12 cellular contexts compared by ENCODE assay signal in the genomic region with DNA sequence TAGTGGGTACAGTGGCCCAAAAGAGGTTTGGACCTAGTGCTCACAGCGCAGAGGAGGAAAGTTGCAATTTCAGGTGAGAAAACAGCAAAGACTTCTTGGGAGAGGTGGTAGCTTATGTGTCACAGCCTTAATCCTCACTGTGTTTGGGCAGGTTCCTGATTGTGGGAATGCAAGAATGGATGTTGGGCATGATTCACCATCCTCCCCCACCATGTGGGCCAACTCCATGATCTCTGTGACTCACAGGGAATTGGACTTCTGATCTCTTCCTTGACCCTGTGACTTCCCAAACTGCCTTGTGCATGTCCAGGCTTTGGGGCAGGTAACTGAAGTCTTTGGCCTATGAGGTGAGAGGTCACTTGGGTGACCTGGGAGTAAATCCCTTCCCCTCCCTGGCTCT. TPM values are rescaled to one million over a fixed set of nuclear protein-coding genes. Genes with fewer than 3 reads are reported as not detected.
A peak's percentile ranks its signal among the peaks of the same experiment; 100 is the strongest.
DNase-seq lines count a peak whose midpoint lies in the region; ATAC-seq and TF ChIP-seq lines count a peak whose summit lies in the region.
"Had no signal": no experiment of that assay in that cellular context is flagged by ENCODE, and none has a peak within 500 bp of the region (broad histone marks: within the 10 kb centered on the region; RNA-seq: fewer than 3 reads in every experiment).

No MANE protein-coding gene starts in this region.

- peaks cover 3% of the 10 kb centered on the region for H3K9me3 Mint-ChIP-seq in activated B cell treated with CpG ODN at 0.5 μM for 24 hours

- H3K27ac ChIP-seq in HEK293 (ENCODE audit: extremely low read depth, low read depth, low read length), result no peak overlapping the region
- no peak overlapping the region for H3K27ac ChIP-seq in esophagus squamous epithelium
- H3K27ac ChIP-seq in left lung, result no peak overlapping the region
- H3K27ac ChIP-seq: adrenal gland, lower lobe of right lung had no signal

- no peaks in the 10 kb centered on the region for H3K36me3 ChIP-seq in HEK293 (ENCODE audit: control insufficient read depth in 2 of 2, insufficient read depth in 1 of 2, low read length in 2 of 2)
- no peaks in the 10 kb centered on the region for H3K36me3 ChIP-seq in esophagus squamous epithelium
- no peaks in the 10 kb centered on the region for H3K36me3 ChIP-seq in left lung
- H3K36me3 ChIP-seq: adrenal gland, lower lobe of right lung had no signal

- no peak overlapping the region for H3K4me3 ChIP-seq in HEK293 (ENCODE audit: low read depth, low read length)
- no peak overlapping the region for H3K4me3 ChIP-seq in esophagus squamous epithelium
- H3K4me3 ChIP-seq in left lung, result no peak overlapping the region
- H3K4me3 ChIP-seq: adrenal gland had no signal

- peaks cover 34% of the 10 kb centered on the region for H3K4me1 Mint-ChIP-seq in activated B cell treated with CpG ODN at 0.5 μM for 24 hours

- TF ChIP-seq CTCF in HEK293 (tag by site-specific recombination; IDR thresholded peaks at IDR 0.05) (no peak), activated B cell treated with CpG ODN at 0.5 μM for 24 hours (IDR thresholded peaks at IDR 0.05) (no peak), esophagus squamous epithelium (IDR thresholded peaks at IDR 0.05) (no peak), left lung (IDR thresholded peaks at IDR 0.05) (no peak)

- TF ChIP-seq POLR2A in esophagus squamous epithelium (IDR thresholded peaks at IDR 0.05), result no peak

- DNase-seq in AG20443 (ENCODE audit: low spot score), result peak; percentile 73
- no peak for DNase-seq in activated B cell treated with CpG ODN at 0.5 μM for 24 hours
- peak; percentile 58 for DNase-seq in kidney glomerular epithelial cell (lab: John Stamatoyannopoulos, UW)
- no peak for DNase-seq in esophagus squamous epithelium (lab: John Stamatoyannopoulos, UW)
- DNase-seq in NCI-H2227 treated with DMSO at 0.1 percent for 48 hours (lab: John Stamatoyannopoulos, UW), result no peak
- no peak for DNase-seq in activated CD4-positive, alpha-beta T cell treated with anti-CD3 and anti-CD28 coated beads, Interleukin-2, amount 50 U/mL, for 4 hours
- no peak for DNase-seq in left lung
- DNase-seq: lower lobe of right lung, NCI-H526, retina had no signal

- POLR2A ChIA-PET in HEK293 (lab: Yijun Ruan, JAX) (no interaction called here), activated B cell treated with CpG ODN at 0.5 μM for 24 hours (lab: Charles Lee) (interaction anchor here (6.4 kb wide), 1 partner anchor 18 kb away, joined by 64 read pairs; no protein-coding TSS in a partner anchor)

- H3K4me3 Mint-ChIP-seq in activated B cell treated with CpG ODN at 0.5 μM for 24 hours, result peak overlapping the region; percentile 99

- peaks cover 15% of the 10 kb centered on the region for H3K36me3 Mint-ChIP-seq in activated B cell treated with CpG ODN at 0.5 μM for 24 hours (ENCODE audit: low read depth)

- H3K4me1 ChIP-seq in HEK293 (ENCODE audit: control insufficient read depth, insufficient read depth, low read length) (peaks cover 5% of the 10 kb centered on the region; the same call in 1 of the 2 replicates), esophagus squamous epithelium (peaks cover 0 to 54% (median 14%) of the 10 kb centered on the region in 3 donors), left lung (peaks cover 0 to 25% of the 10 kb centered on the region in 2 donors)

- intact Hi-C loops in activated B cell treated with CpG ODN at 0.5 μM for 24 hours (cut with micrococcal nuclease) (loop anchor here (5.0 kb wide), 3 partner anchors 52 to 297 kb away; no protein-coding TSS in a partner anchor), esophagus squamous epithelium (cut with DNase I) (no loop called here), left lung (cut with DNase I) (no loop called here)

- H3K27me3 ChIP-seq in esophagus squamous epithelium, result no peaks in the 10 kb centered on the region
- no peaks in the 10 kb centered on the region for H3K27me3 ChIP-seq in left lung
- H3K27me3 ChIP-seq: adrenal gland had no signal

- CTCF ChIA-PET in HEK293 (lab: Yijun Ruan, JAX) (interaction anchor here (1.0 to 6.6 kb wide), 2 partner anchors 74 to 524 kb away, joined by 4 to 33 read pairs; no protein-coding TSS in a partner anchor), activated B cell treated with CpG ODN at 0.5 μM for 24 hours (lab: Charles Lee) (no interaction called here)

- peak overlapping the region; percentile 47 for H3K27ac Mint-ChIP-seq in activated B cell treated with CpG ODN at 0.5 μM for 24 hours

- ATAC-seq in activated B cell treated with CpG ODN at 0.5 μM for 24 hours (ENCODE audit: low read depth) (no peak), left lung (no peak)
- ATAC-seq: lower lobe of right lung had no signal

- H3K9me3 ChIP-seq in HEK293 (ENCODE audit: control insufficient read depth, insufficient read depth, low read depth, low read length), result no peaks in the 10 kb centered on the region
- no peaks in the 10 kb centered on the region for H3K9me3 ChIP-seq in esophagus squamous epithelium
- H3K9me3 ChIP-seq in left lung, result peaks cover 0 to 4% of the 10 kb centered on the region in 2 donors
- H3K9me3 ChIP-seq: adrenal gland, lower lobe of right lung had no signal

- WGBS in esophagus squamous epithelium, 2 donors, result 44 to 100% methylated on average over 1 of the region's 1 CpG

- no peaks in the 10 kb centered on the region for H3K27me3 Mint-ChIP-seq in activated B cell treated with CpG ODN at 0.5 μM for 24 hours

TF ChIP-seq in HEK293, 187 proteins besides CTCF, POLR2A, EP300 and RAD21:
- no peak for TF ChIP-seq BCL11B (tag by site-specific recombination; IDR thresholded peaks at IDR 0.05; ENCODE audit: low read depth)
- peak; percentile 10; the same call in 1 of the 2 replicates for TF ChIP-seq EGR2 (tag by site-specific recombination; IDR thresholded peaks at IDR 0.05; ENCODE audit: low read depth)
- TF ChIP-seq ZFHX2 (tag by site-specific recombination; conservative IDR thresholded peaks at IDR 0.05), result peak; percentile 30; the same call in 1 of the 2 replicates
- 0 out of 2 replicates have a peak, but pooled peaks have one; percentile 18 for TF ChIP-seq GLIS1 (tag by site-specific recombination; IDR thresholded peaks at IDR 0.05)

RNA-seq across cellular contexts. Expression of a gene that starts 1.8 kb away (rescaled TPM):
- total RNA-seq in activated B cell treated with CpG ODN at 0.5 μM for 24 hours, result 40.1 and 40.6 TPM in 2 replicates
- total RNA-seq in esophagus squamous epithelium, result 10 to 100 TPM in 2 of 4 donors, 1 to 10 TPM in 2; 6.3 to 12.6 (median 10.3) TPM
- total RNA-seq in left lung, result 10 to 100 TPM; 39.3 to 56.9 TPM

Comparison
In these comparisons a context has a peak if more than half of its experiments do, and no peak if none do; other contexts are left out.
1. DNase-seq: peak in AG20443 (single experiment) and kidney glomerular epithelial cell (single experiment); none in activated B cell treated with CpG ODN at 0.5 μM for 24 hours (single experiment), esophagus squamous epithelium (single experiment), NCI-H2227 treated with DMSO at 0.1 percent for 48 hours (single experiment), activated CD4-positive, alpha-beta T cell treated with anti-CD3 and anti-CD28 coated beads, Interleukin-2, amount 50 U/mL, for 4 hours (0 of 2) and left lung (0 of 2).